In genomic region chr4:145843651-145844050, GRCh38 we compare ENCODE assay signal across 17 cellular contexts.
A peak's percentile ranks its signal among the peaks of the same experiment; 100 is the strongest.
DNase-seq lines count a peak whose midpoint lies in the region; ATAC-seq, FAIRE-seq and TF ChIP-seq lines count a peak whose summit lies in the region.
"Had no signal": no experiment of that assay in that cellular context is flagged by ENCODE, and none has a peak within 500 bp of the region (broad histone marks: within the 10 kb centered on the region; RNA-seq: fewer than 3 reads in every experiment).

No MANE protein-coding gene starts in this region.

- H3K4me3 ChIP-seq in CD4-positive, CD25-positive, alpha-beta regulatory T cell (ENCODE audit: low read depth, low read length): no peak overlapping the region
- H3K4me3 ChIP-seq in GM23338 (no peak overlapping the region), keratinocyte (ENCODE audit: control insufficient read depth in 2 of 3, extremely low read depth in 1 of 3, insufficient read depth in 2 of 3, low read depth in 1 of 3, low read length in 3 of 3) (no peak overlapping the region), uterus (no peak overlapping the region)
- H3K4me3 ChIP-seq: SJCRH30, testis had no signal

- no peak overlapping the region for H3K4me3 Mint-ChIP-seq in CD4-positive, CD25-positive, alpha-beta regulatory T cell
- H3K4me3 Mint-ChIP-seq in GM23338 (no peak overlapping the region; the same call in 2 of the 3 replicates), activated B cell treated with CpG ODN at 0.5 μM for 24 hours (no peak overlapping the region), type B pancreatic cell (no peak overlapping the region)

- H3K79me2 ChIP-seq in GM23338 (replicated peaks; ENCODE audit: insufficient read depth): no peaks in the 10 kb centered on the region
- no peaks in the 10 kb centered on the region for H3K79me2 ChIP-seq in keratinocyte (ENCODE audit: control insufficient read depth, insufficient read depth, low read length)

- TF ChIP-seq POLR2A in uterus (IDR thresholded peaks at IDR 0.05): no peak

- TF ChIP-seq CTCF in GM23338 (conservative IDR thresholded peaks at IDR 0.05; ENCODE audit: low read depth in 2 of 2): no peak
- TF ChIP-seq CTCF in activated B cell treated with CpG ODN at 0.5 μM for 24 hours (IDR thresholded peaks at IDR 0.05): no peak
- no peak for TF ChIP-seq CTCF in keratinocyte (optimal IDR thresholded peaks at IDR 0.05 in 1 of 3, IDR thresholded peaks at IDR 0.05 in 1 of 3, conservative IDR thresholded peaks at IDR 0.05 in 1 of 3; ENCODE audit: extremely low read depth in 1 of 3, insufficient read depth in 2 of 3, low read length in 3 of 3)
- TF ChIP-seq CTCF in type B pancreatic cell (conservative IDR thresholded peaks at IDR 0.05): no peak
- no peak for TF ChIP-seq CTCF in uterus (IDR thresholded peaks at IDR 0.05)

- no peaks in the 10 kb centered on the region for H4K20me1 ChIP-seq in GM23338 (replicated peaks; ENCODE audit: insufficient read depth)
- no peaks in the 10 kb centered on the region for H4K20me1 ChIP-seq in keratinocyte (ENCODE audit: control insufficient read depth, extremely low read depth, insufficient read depth, low read length)

- DNase-seq in CD4-positive, CD25-positive, alpha-beta regulatory T cell: no peak
- no peak for DNase-seq in GM23338 (ENCODE audit: low spot score)
- DNase-seq in activated B cell treated with CpG ODN at 0.5 μM for 24 hours: no peak
- DNase-seq in keratinocyte (ENCODE audit: low read depth, low spot score): no peak
- DNase-seq in type B pancreatic cell (ENCODE audit: extremely low spot score, unreplicated experiment): no peak
- DNase-seq in uterus: no peak
- no peak for DNase-seq in DMS53 (lab: John Stamatoyannopoulos, UW)
- no peak for DNase-seq in KG1 (lab: John Stamatoyannopoulos, UW)
- DNase-seq: left cardiac atrium; NCI-H1092 treated with DMSO at 0.1 percent for 48 hours; NCI-H345; SJCRH30; stimulated activated CD4-positive, alpha-beta T cell treated with anti-CD3 and anti-CD28 coated beads, Interleukin-15, amount 100 ng/mL, for 24 hours; testis had no signal

- no peaks in the 10 kb centered on the region for H3K9me1 ChIP-seq in keratinocyte (ENCODE audit: control insufficient read depth, extremely low read depth, insufficient read depth, low read length)

- H3K9me3 ChIP-seq in CD4-positive, CD25-positive, alpha-beta regulatory T cell (ENCODE audit: control insufficient read depth in 2 of 2, low read length in 2 of 2): no peaks in the 10 kb centered on the region
- no peaks in the 10 kb centered on the region for H3K9me3 ChIP-seq in keratinocyte (ENCODE audit: control insufficient read depth, low read depth, low read length)
- no peaks in the 10 kb centered on the region for H3K9me3 ChIP-seq in uterus
- H3K9me3 ChIP-seq: SJCRH30, testis had no signal

- CTCF ChIA-PET in activated B cell treated with CpG ODN at 0.5 μM for 24 hours (lab: Charles Lee): no interaction called here

- no peaks in the 10 kb centered on the region for H3K9me2 ChIP-seq in GM23338 (ENCODE audit: insufficient read depth)

- H3K9ac ChIP-seq in keratinocyte (ENCODE audit: control insufficient read depth, extremely low read depth, insufficient read depth, low read length): no peak overlapping the region

- dilution Hi-C loops in keratinocyte (cut with MboI; ENCODE audit: extremely low pct_ligation_motif_present, low sequenced_read_pairs): no loop called here

- peak overlapping the region in 2 of 3 donors; percentile 29 to 45 for H3K27ac Mint-ChIP-seq in CD4-positive, CD25-positive, alpha-beta regulatory T cell
- H3K27ac Mint-ChIP-seq in GM23338 (peak overlapping the region; percentile 86), activated B cell treated with CpG ODN at 0.5 μM for 24 hours (peak overlapping the region; percentile 64), type B pancreatic cell (no peak overlapping the region)

- no peak overlapping the region for H3K27ac ChIP-seq in CD4-positive, CD25-positive, alpha-beta regulatory T cell (ENCODE audit: insufficient read depth, low read length, poor library complexity, severe bottlenecking)
- H3K27ac ChIP-seq in GM23338 (ENCODE audit: low read depth): peak overlapping the region; percentile 57
- no peak overlapping the region for H3K27ac ChIP-seq in keratinocyte (ENCODE audit: control insufficient read depth, insufficient read depth, low read length)
- H3K27ac ChIP-seq in uterus: no peak overlapping the region
- H3K27ac ChIP-seq: C4-2B, SJCRH30, testis, VCaP had no signal

- ATAC-seq in CD4-positive, CD25-positive, alpha-beta regulatory T cell (ENCODE audit: low read depth in 2 of 2): no peak
- no peak for ATAC-seq in GM23338
- ATAC-seq in activated B cell treated with CpG ODN at 0.5 μM for 24 hours (ENCODE audit: low read depth): no peak
- ATAC-seq: HepG2 had no signal

- peaks cover 10 to 20% (median 12%) of the 10 kb centered on the region in 4 donors for H3K4me1 Mint-ChIP-seq in CD4-positive, CD25-positive, alpha-beta regulatory T cell
- peaks cover 47% of the 10 kb centered on the region for H3K4me1 Mint-ChIP-seq in GM23338
- peaks cover 11% of the 10 kb centered on the region for H3K4me1 Mint-ChIP-seq in activated B cell treated with CpG ODN at 0.5 μM for 24 hours
- peaks cover 8% of the 10 kb centered on the region for H3K4me1 Mint-ChIP-seq in type B pancreatic cell (ENCODE audit: unreplicated experiment)

- H3K4me2 ChIP-seq in GM23338 (no peak overlapping the region), keratinocyte (ENCODE audit: control insufficient read depth, extremely low read depth, insufficient read depth, low read depth, low read length) (no peak overlapping the region)

- POLR2A ChIA-PET in activated B cell treated with CpG ODN at 0.5 μM for 24 hours (lab: Charles Lee): interaction anchor here (0.7 kb wide), 2 partner anchors 48 to 748 kb away, joined by 3 read pairs; no protein-coding TSS in a partner anchor

- H2AFZ ChIP-seq in GM23338: no peak overlapping the region
- no peak overlapping the region for H2AFZ ChIP-seq in keratinocyte (ENCODE audit: control insufficient read depth, low read length)

- H3K4me1 ChIP-seq in CD4-positive, CD25-positive, alpha-beta regulatory T cell (ENCODE audit: control insufficient read depth, insufficient read depth, low read length, poor library complexity, severe bottlenecking): peaks cover 4% of the 10 kb centered on the region
- H3K4me1 ChIP-seq in GM23338 (ENCODE audit: insufficient read depth): peaks cover 26% of the 10 kb centered on the region
- peaks cover 18% of the 10 kb centered on the region for H3K4me1 ChIP-seq in keratinocyte (ENCODE audit: control insufficient read depth, extremely low read depth, insufficient read depth, low read length)
- H3K4me1 ChIP-seq in uterus: no peaks in the 10 kb centered on the region
- H3K4me1 ChIP-seq: SJCRH30, testis had no signal

- peaks cover 4% of the 10 kb centered on the region; the same call in 1 of the 2 replicates for H3F3A ChIP-seq in GM23338 (replicated peaks; ENCODE audit: low read depth)

- H3K36me3 Mint-ChIP-seq in CD4-positive, CD25-positive, alpha-beta regulatory T cell: peaks cover 42% of the 10 kb centered on the region
- H3K36me3 Mint-ChIP-seq in GM23338 (ENCODE audit: low read depth) (peaks cover 76% of the 10 kb centered on the region), activated B cell treated with CpG ODN at 0.5 μM for 24 hours (ENCODE audit: low read depth) (peaks cover 59% of the 10 kb centered on the region), type B pancreatic cell (peaks cover 57% of the 10 kb centered on the region)

- no peaks in the 10 kb centered on the region for H3K9me3 Mint-ChIP-seq in CD4-positive, CD25-positive, alpha-beta regulatory T cell
- H3K9me3 Mint-ChIP-seq in GM23338 (no peaks in the 10 kb centered on the region), activated B cell treated with CpG ODN at 0.5 μM for 24 hours (no peaks in the 10 kb centered on the region), type B pancreatic cell (no peaks in the 10 kb centered on the region)

- intact Hi-C loops in activated B cell treated with CpG ODN at 0.5 μM for 24 hours (cut with micrococcal nuclease): loop anchor here (5.0 to 10.0 kb wide), 3 partner anchors 94 to 1254 kb away; partner anchors contain the start of genes LSM6 and ZNF827
- intact Hi-C loops in uterus (cut with DNase I; ENCODE audit: low total_unique reads): no loop called here

- H3K27me3 ChIP-seq in CD4-positive, CD25-positive, alpha-beta regulatory T cell (ENCODE audit: control insufficient read depth, insufficient read depth, low read length): no peaks in the 10 kb centered on the region
- H3K27me3 ChIP-seq in GM23338 (ENCODE audit: insufficient read depth): no peaks in the 10 kb centered on the region
- H3K27me3 ChIP-seq in keratinocyte (ENCODE audit: control insufficient read depth, extremely low read depth, insufficient read depth, low read length): no peaks in the 10 kb centered on the region
- no peaks in the 10 kb centered on the region for H3K27me3 ChIP-seq in uterus
- H3K27me3 ChIP-seq: SJCRH30, testis had no signal

- no peaks in the 10 kb centered on the region for H3K36me3 ChIP-seq in CD4-positive, CD25-positive, alpha-beta regulatory T cell (ENCODE audit: control insufficient read depth, insufficient read depth, low read length)
- H3K36me3 ChIP-seq in GM23338 (ENCODE audit: insufficient read depth) (peaks cover 13% of the 10 kb centered on the region; the same call in 1 of the 2 replicates), keratinocyte (ENCODE audit: control insufficient read depth in 2 of 2, extremely low read depth in 1 of 2, insufficient read depth in 2 of 2, low read length in 2 of 2) (peaks cover 3 to 5% of the 10 kb centered on the region in 2 experiments), uterus (no peaks in the 10 kb centered on the region)
- H3K36me3 ChIP-seq: SJCRH30 had no signal

- no peaks in the 10 kb centered on the region for H3K27me3 Mint-ChIP-seq in CD4-positive, CD25-positive, alpha-beta regulatory T cell
- H3K27me3 Mint-ChIP-seq in GM23338 (ENCODE audit: insufficient read depth, low read depth, poor library complexity) (peaks cover 4% of the 10 kb centered on the region), activated B cell treated with CpG ODN at 0.5 μM for 24 hours (no peaks in the 10 kb centered on the region), type B pancreatic cell (no peaks in the 10 kb centered on the region)

- FAIRE-seq in keratinocyte (lab: Jason Lieb, UNC): peak; percentile 9
- FAIRE-seq: HepG2 had no signal

TF ChIP-seq in GM23338, 12 proteins besides CTCF, POLR2A, EP300 and RAD21:
- TF ChIP-seq NANOG (IDR thresholded peaks at IDR 0.05; ENCODE audit: borderline replicate concordance): no peak
- TF ChIP-seq EZH2phosphoT487 (IDR thresholded peaks at IDR 0.05; ENCODE audit: unreplicated experiment): no peak
